ENCODE assay signal across 2 cellular contexts in genomic region chr1:231385118-231385748, GRCh38.
TF ChIP-seq lines count a peak whose summit lies in the region.

No MANE protein-coding gene starts in this region.

TF ChIP-seq in A549, 52 proteins besides CTCF, POLR2A, EP300 and RAD21:
- TF ChIP-seq RCOR1 (IDR thresholded peaks at IDR 0.05; ENCODE audit: low read depth, low read length) (no peak), KDM1A (IDR thresholded peaks at IDR 0.05; ENCODE audit: low read depth) (no peak), FOSL2 (IDR thresholded peaks at IDR 0.05) (no peak), FOSL2 (CRISPR knock-in tag; IDR thresholded peaks at IDR 0.05) (0 out of 2 replicates have a peak, but pooled peaks have one; percentile 4)

TF ChIP-seq in HepG2, 621 proteins besides CTCF, POLR2A, EP300 and RAD21:
- TF ChIP-seq GPN1 (CRISPR knock-in tag; IDR thresholded peaks at IDR 0.05; ENCODE audit: borderline replicate concordance) (no peak), ELF3 (CRISPR knock-in tag; IDR thresholded peaks at IDR 0.05) (peak; percentile 56; the same call in 1 of the 2 replicates), SAP130 (CRISPR knock-in tag; IDR thresholded peaks at IDR 0.05; ENCODE audit: low read depth) (peak; percentile 67), ZNF343 (CRISPR knock-in tag; IDR thresholded peaks at IDR 0.05) (no peak), SALL1 (CRISPR knock-in tag; IDR thresholded peaks at IDR 0.05) (peak; percentile 44; the same call in 1 of the 2 replicates), HMGXB3 (CRISPR knock-in tag; IDR thresholded peaks at IDR 0.05; ENCODE audit: borderline replicate concordance) (no peak), ZNF710 (CRISPR knock-in tag; IDR thresholded peaks at IDR 0.05; ENCODE audit: borderline replicate concordance) (peak; percentile 79; the same call in 1 of the 2 replicates), TEAD3 (CRISPR knock-in tag; optimal IDR thresholded peaks at IDR 0.05; ENCODE audit: borderline replicate concordance) (peak; percentile 91), FOSL2 (CRISPR knock-in tag; IDR thresholded peaks at IDR 0.05) (peak; percentile 54; the same call in 1 of the 2 replicates), ETV6 (CRISPR knock-in tag; conservative IDR thresholded peaks at IDR 0.05) (no peak), ARID5B (CRISPR knock-in tag; IDR thresholded peaks at IDR 0.05) (0 out of 2 replicates have a peak, but pooled peaks have one; percentile 17), GATAD2A (CRISPR knock-in tag; IDR thresholded peaks at IDR 0.05) (0 out of 2 replicates have a peak, but pooled peaks have one; percentile 21), ZNF616 (CRISPR knock-in tag; IDR thresholded peaks at IDR 0.05; ENCODE audit: low read depth) (no peak), ETV5 (CRISPR knock-in tag; IDR thresholded peaks at IDR 0.05; ENCODE audit: borderline replicate concordance) (peak; percentile 44; the same call in 1 of the 2 replicates), TAF15 (IDR thresholded peaks at IDR 0.05; ENCODE audit: low read depth, low read length, poor library complexity, severe bottlenecking) (no peak), HNRNPH1 (optimal IDR thresholded peaks at IDR 0.05; ENCODE audit: low read depth, low read length) (no peak), NONO (IDR thresholded peaks at IDR 0.05) (no peak), NONO (CRISPR knock-in tag; conservative IDR thresholded peaks at IDR 0.05) (no peak), LCORL (IDR thresholded peaks at IDR 0.05) (no peak), LCORL (CRISPR knock-in tag; IDR thresholded peaks at IDR 0.05) (peak; percentile 55; the same call in 1 of the 2 replicates), TRAFD1 (CRISPR knock-in tag; IDR thresholded peaks at IDR 0.05; ENCODE audit: borderline replicate concordance) (no peak), RARA (CRISPR knock-in tag; IDR thresholded peaks at IDR 0.05) (peak; percentile 78), FOXA3 (CRISPR knock-in tag; IDR thresholded peaks at IDR 0.05) (peak; percentile 53; the same call in 1 of the 2 replicates), ATF4 (CRISPR knock-in tag; IDR thresholded peaks at IDR 0.05) (no peak), ZNF749 (CRISPR knock-in tag; IDR thresholded peaks at IDR 0.05; ENCODE audit: borderline replicate concordance) (no peak), NR2F6 (IDR thresholded peaks at IDR 0.05) (no peak), NR2F6 (CRISPR knock-in tag; IDR thresholded peaks at IDR 0.05) (peak; percentile 53), HHEX (CRISPR knock-in tag; IDR thresholded peaks at IDR 0.05) (no peak), ZNF335 (CRISPR knock-in tag; IDR thresholded peaks at IDR 0.05) (no peak), SMYD3 (CRISPR knock-in tag; IDR thresholded peaks at IDR 0.05) (no peak), IRX3 (CRISPR knock-in tag; IDR thresholded peaks at IDR 0.05; ENCODE audit: borderline replicate concordance, low read depth) (no peak), THRA (CRISPR knock-in tag; IDR thresholded peaks at IDR 0.05; ENCODE audit: borderline replicate concordance) (no peak), NFYC (CRISPR knock-in tag; IDR thresholded peaks at IDR 0.05) (no peak), ZNF709 (CRISPR knock-in tag; IDR thresholded peaks at IDR 0.05) (peak; percentile 52; the same call in 1 of the 2 replicates), BORCS8-MEF2B (CRISPR knock-in tag; IDR thresholded peaks at IDR 0.05) (no peak), ZBTB37 (CRISPR knock-in tag; IDR thresholded peaks at IDR 0.05) (no peak), LRRFIP1 (CRISPR knock-in tag; conservative IDR thresholded peaks at IDR 0.05) (no peak), ZBTB20 (CRISPR knock-in tag; IDR thresholded peaks at IDR 0.05; ENCODE audit: borderline replicate concordance, low read depth) (no peak), RFXAP (CRISPR knock-in tag; IDR thresholded peaks at IDR 0.05; ENCODE audit: borderline replicate concordance) (no peak), FOXA1 (IDR thresholded peaks at IDR 0.05) (no peak), FOXA1 (CRISPR knock-in tag; IDR thresholded peaks at IDR 0.05) (peak; percentile 50; the same call in 1 of the 2 replicates), SOX5 (CRISPR knock-in tag; IDR thresholded peaks at IDR 0.05; ENCODE audit: borderline replicate concordance) (0 out of 2 replicates have a peak, but pooled peaks have one; percentile 18), PPARG (CRISPR knock-in tag; conservative IDR thresholded peaks at IDR 0.05) (peak; percentile 66; the same call in 1 of the 2 replicates), RXRA (CRISPR knock-in tag; IDR thresholded peaks at IDR 0.05) (peak; percentile 49; the same call in 1 of the 2 replicates), ZC3H13 (CRISPR knock-in tag; IDR thresholded peaks at IDR 0.05) (no peak)
